In genomic region chrX:16892504-16893362, GRCh38 we compare ENCODE assay signal across 1 cellular context.
A peak's percentile ranks its signal among the peaks of the same experiment; 100 is the strongest.
TF ChIP-seq lines count a peak whose summit lies in the region.

No MANE protein-coding gene starts in this region.

TF ChIP-seq in GM12878, 131 proteins besides CTCF, POLR2A, EP300 and RAD21:
- TF ChIP-seq E4F1 (IDR thresholded peaks at IDR 0.05; ENCODE audit: borderline replicate concordance, partially characterized antibody): no peak
- TF ChIP-seq YY1 (IDR thresholded peaks at IDR 0.05; ENCODE audit: low read depth, low read length): peak; percentile 46; the same call in 1 of the 2 replicates
- TF ChIP-seq, protein P1, sequence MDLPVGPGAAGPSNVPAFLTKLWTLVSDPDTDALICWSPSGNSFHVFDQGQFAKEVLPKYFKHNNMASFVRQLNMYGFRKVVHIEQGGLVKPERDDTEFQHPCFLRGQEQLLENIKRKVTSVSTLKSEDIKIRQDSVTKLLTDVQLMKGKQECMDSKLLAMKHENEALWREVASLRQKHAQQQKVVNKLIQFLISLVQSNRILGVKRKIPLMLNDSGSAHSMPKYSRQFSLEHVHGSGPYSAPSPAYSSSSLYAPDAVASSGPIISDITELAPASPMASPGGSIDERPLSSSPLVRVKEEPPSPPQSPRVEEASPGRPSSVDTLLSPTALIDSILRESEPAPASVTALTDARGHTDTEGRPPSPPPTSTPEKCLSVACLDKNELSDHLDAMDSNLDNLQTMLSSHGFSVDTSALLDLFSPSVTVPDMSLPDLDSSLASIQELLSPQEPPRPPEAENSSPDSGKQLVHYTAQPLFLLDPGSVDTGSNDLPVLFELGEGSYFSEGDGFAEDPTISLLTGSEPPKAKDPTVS (IDR thresholded peaks at IDR 0.05; ENCODE audit: low read depth, low read length): no peak
- TF ChIP-seq NKRF (conservative IDR thresholded peaks at IDR 0.05): no peak
- no peak for TF ChIP-seq HDAC6 (IDR thresholded peaks at IDR 0.05; ENCODE audit: unreplicated experiment)
- peak; percentile 69; the same call in 1 of the 2 replicates for TF ChIP-seq IKZF1 (conservative IDR thresholded peaks at IDR 0.05)
- TF ChIP-seq TCF12 (IDR thresholded peaks at IDR 0.05; ENCODE audit: low read depth, low read length): 0 out of 2 replicates have a peak, but pooled peaks have one; percentile 26
- no peak for TF ChIP-seq MEF2B (IDR thresholded peaks at IDR 0.05; ENCODE audit: partially characterized antibody, poor library complexity, severe bottlenecking)
- TF ChIP-seq SMC3 (IDR thresholded peaks at IDR 0.05; ENCODE audit: borderline replicate concordance, low read length): peak; percentile 55; the same call in 1 of the 2 replicates
- TF ChIP-seq, protein P2, sequence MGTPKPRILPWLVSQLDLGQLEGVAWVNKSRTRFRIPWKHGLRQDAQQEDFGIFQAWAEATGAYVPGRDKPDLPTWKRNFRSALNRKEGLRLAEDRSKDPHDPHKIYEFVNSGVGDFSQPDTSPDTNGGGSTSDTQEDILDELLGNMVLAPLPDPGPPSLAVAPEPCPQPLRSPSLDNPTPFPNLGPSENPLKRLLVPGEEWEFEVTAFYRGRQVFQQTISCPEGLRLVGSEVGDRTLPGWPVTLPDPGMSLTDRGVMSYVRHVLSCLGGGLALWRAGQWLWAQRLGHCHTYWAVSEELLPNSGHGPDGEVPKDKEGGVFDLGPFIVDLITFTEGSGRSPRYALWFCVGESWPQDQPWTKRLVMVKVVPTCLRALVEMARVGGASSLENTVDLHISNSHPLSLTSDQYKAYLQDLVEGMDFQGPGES (IDR thresholded peaks at IDR 0.05): no peak
- TF ChIP-seq IRF4 (IDR thresholded peaks at IDR 0.05; ENCODE audit: low read depth, low read length): peak; percentile 38; the same call in 1 of the 2 replicates
- no peak for TF ChIP-seq ESRRA (IDR thresholded peaks at IDR 0.05; ENCODE audit: low read length)
- TF ChIP-seq IKZF2 (IDR thresholded peaks at IDR 0.05): peak; percentile 42 to 45; a peak in 2 of 4 replicates
- no peak for TF ChIP-seq BACH1 (IDR thresholded peaks at IDR 0.05; ENCODE audit: borderline replicate concordance)
- peak; percentile 59; the same call in 1 of the 2 replicates for TF ChIP-seq SMARCA5 (IDR thresholded peaks at IDR 0.05)
- no peak for TF ChIP-seq RAD51 (IDR thresholded peaks at IDR 0.05)
- no peak for TF ChIP-seq YBX1 (IDR thresholded peaks at IDR 0.05)
- TF ChIP-seq EED (IDR thresholded peaks at IDR 0.05; ENCODE audit: low read depth): peak; percentile 66; the same call in 1 of the 2 replicates
- no peak for TF ChIP-seq SMAD5 (IDR thresholded peaks at IDR 0.05; ENCODE audit: low read depth)
- TF ChIP-seq TCF7 (IDR thresholded peaks at IDR 0.05; ENCODE audit: borderline replicate concordance): no peak
- TF ChIP-seq, protein P3, sequence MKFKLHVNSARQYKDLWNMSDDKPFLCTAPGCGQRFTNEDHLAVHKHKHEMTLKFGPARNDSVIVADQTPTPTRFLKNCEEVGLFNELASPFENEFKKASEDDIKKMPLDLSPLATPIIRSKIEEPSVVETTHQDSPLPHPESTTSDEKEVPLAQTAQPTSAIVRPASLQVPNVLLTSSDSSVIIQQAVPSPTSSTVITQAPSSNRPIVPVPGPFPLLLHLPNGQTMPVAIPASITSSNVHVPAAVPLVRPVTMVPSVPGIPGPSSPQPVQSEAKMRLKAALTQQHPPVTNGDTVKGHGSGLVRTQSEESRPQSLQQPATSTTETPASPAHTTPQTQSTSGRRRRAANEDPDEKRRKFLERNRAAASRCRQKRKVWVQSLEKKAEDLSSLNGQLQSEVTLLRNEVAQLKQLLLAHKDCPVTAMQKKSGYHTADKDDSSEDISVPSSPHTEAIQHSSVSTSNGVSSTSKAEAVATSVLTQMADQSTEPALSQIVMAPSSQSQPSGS (IDR thresholded peaks at IDR 0.05; ENCODE audit: low read length): no peak
- TF ChIP-seq CREB1 (IDR thresholded peaks at IDR 0.05; ENCODE audit: low read depth): 0 out of 2 replicates have a peak, but pooled peaks have one; percentile 12
- no peak for TF ChIP-seq HDGF (IDR thresholded peaks at IDR 0.05)
- no peak for TF ChIP-seq SUPT20H (IDR thresholded peaks at IDR 0.05; ENCODE audit: borderline replicate concordance, control insufficient read depth, low read depth, low read length)
- TF ChIP-seq JUND (IDR thresholded peaks at IDR 0.05; ENCODE audit: low read depth, low read length): no peak
- no peak for TF ChIP-seq PAX8 (IDR thresholded peaks at IDR 0.05)
- TF ChIP-seq WRNIP1 (IDR thresholded peaks at IDR 0.05; ENCODE audit: borderline replicate concordance, low read depth, low read length): no peak
- TF ChIP-seq STAT3 (IDR thresholded peaks at IDR 0.05; ENCODE audit: low read depth, low read length): 0 out of 2 replicates have a peak, but pooled peaks have one; percentile 22
